8 cellular contexts compared by ENCODE assay signal in genomic region chr5:177113566-177114424, GRCh38. TPM values are rescaled to one million over a fixed set of nuclear protein-coding genes. Genes with fewer than 3 reads are reported as not detected.
DNase-seq lines count a peak whose midpoint lies in the region; ATAC-seq and TF ChIP-seq lines count a peak whose summit lies in the region.

No MANE protein-coding gene starts in this region.

- H3K79me2 ChIP-seq in Loucy (ENCODE audit: insufficient read depth, low read length) = no peaks in the 10 kb centered on the region

- peak; percentile 33 to 59 for ATAC-seq in activated naive CD4-positive, alpha-beta T cell treated with anti-CD3 and anti-CD28 coated beads, Interleukin-2, amount 50 U/mL, for 72 hours
- peak; percentile 85 for ATAC-seq in upper lobe of right lung

- peak overlapping the region; percentile 58; the same call in 1 of the 2 replicates for H2AFZ ChIP-seq in Loucy (ENCODE audit: low read length)

- H3K4me1 ChIP-seq in Loucy (ENCODE audit: insufficient read depth, low read length, poor library complexity, severe bottlenecking) (no peaks in the 10 kb centered on the region), upper lobe of right lung (peaks cover 19% of the 10 kb centered on the region)

- intact Hi-C loops in upper lobe of right lung (cut with DNase I) = no loop called here

- no peak overlapping the region for H3K4me3 ChIP-seq in Loucy (ENCODE audit: low read length, poor library complexity, severe bottlenecking)
- peak overlapping the region; percentile 29 for H3K4me3 ChIP-seq in upper lobe of right lung

- H3K9me2 ChIP-seq in Loucy (replicated peaks; ENCODE audit: low read depth, low read length) = no peaks in the 10 kb centered on the region

- H3K27ac Mint-ChIP-seq in activated naive CD4-positive, alpha-beta T cell treated with anti-CD3 and anti-CD28 coated beads, Interleukin-2, amount 50 U/mL, for 72 hours = no peak overlapping the region

- H3K27me3 ChIP-seq in Loucy (ENCODE audit: insufficient read depth, low read length, poor library complexity, severe bottlenecking) (no peaks in the 10 kb centered on the region), upper lobe of right lung (no peaks in the 10 kb centered on the region)

- H3K36me3 Mint-ChIP-seq in activated naive CD4-positive, alpha-beta T cell treated with anti-CD3 and anti-CD28 coated beads, Interleukin-2, amount 50 U/mL, for 72 hours = peaks cover 0 to 14% of the 10 kb centered on the region in 2 donors

- H3K36me3 ChIP-seq in Loucy (ENCODE audit: insufficient read depth, low read length) (no peaks in the 10 kb centered on the region), upper lobe of right lung (no peaks in the 10 kb centered on the region)

- H3K9me3 Mint-ChIP-seq in activated naive CD4-positive, alpha-beta T cell treated with anti-CD3 and anti-CD28 coated beads, Interleukin-2, amount 50 U/mL, for 72 hours = peaks cover 0 to 5% of the 10 kb centered on the region in 2 donors

- no peaks in the 10 kb centered on the region for H4K20me1 ChIP-seq in Loucy (ENCODE audit: insufficient read depth, low read length, poor library complexity, severe bottlenecking)

- no peaks in the 10 kb centered on the region for H3K9me3 ChIP-seq in Loucy (ENCODE audit: insufficient read depth, low read depth, low read length)
- no peaks in the 10 kb centered on the region for H3K9me3 ChIP-seq in upper lobe of right lung

- no peaks in the 10 kb centered on the region for H3F3A ChIP-seq in Loucy (ENCODE audit: low read depth)

- peak; percentile 84 for DNase-seq in SIG-M5 treated with dmso at 0.1 percent for 504 hours (lab: John Stamatoyannopoulos, UW; ENCODE audit: unreplicated experiment)
- DNase-seq in SIG-M5 (lab: John Stamatoyannopoulos, UW) = no peak
- peak; percentile 73 for DNase-seq in SKM-1 (lab: John Stamatoyannopoulos, UW; ENCODE audit: unreplicated experiment)
- peak; percentile 75 to 86 for DNase-seq in activated naive CD4-positive, alpha-beta T cell treated with anti-CD3 and anti-CD28 coated beads, Interleukin-2, amount 50 U/mL, for 72 hours (ENCODE audit: low spot score in 2 of 2)
- DNase-seq in glomerular visceral epithelial cell (ENCODE audit: extremely low spot score) = peak; percentile 81
- peak; percentile 87 for DNase-seq in pons (ENCODE audit: low spot score)
- DNase-seq in upper lobe of right lung = peak; percentile 84

- no peak overlapping the region for H3K9ac ChIP-seq in Loucy (ENCODE audit: low read depth, low read length, poor library complexity, severe bottlenecking)

- TF ChIP-seq CTCF in Loucy (conservative IDR thresholded peaks at IDR 0.05; ENCODE audit: low read length) = peak; percentile 81
- TF ChIP-seq CTCF in upper lobe of right lung (IDR thresholded peaks at IDR 0.05) = peak; percentile 99

- H3K27ac ChIP-seq in upper lobe of right lung = peak overlapping the region; percentile 28

- no peak overlapping the region for H3K4me2 ChIP-seq in Loucy (ENCODE audit: low read depth, low read length, poor library complexity, severe bottlenecking)

RNA-seq across cellular contexts. Expression of gene NSD1, which starts 19.8 kb away (rescaled TPM):
- 10 to 100 TPM; 62.6 to 80.5 TPM for total RNA-seq in activated naive CD4-positive, alpha-beta T cell treated with anti-CD3 and anti-CD28 coated beads, Interleukin-2, amount 50 U/mL, for 72 hours
- 67.7 TPM for total RNA-seq in upper lobe of right lung

RNA-seq across cellular contexts. Expression of gene FGFR4, which starts 27.1 kb away (rescaled TPM):
- total RNA-seq in activated naive CD4-positive, alpha-beta T cell treated with anti-CD3 and anti-CD28 coated beads, Interleukin-2, amount 50 U/mL, for 72 hours = 1 to 10 TPM in 1 of 2 donors, under 1 TPM in 1; 0.75 to 2.3 TPM
- total RNA-seq in upper lobe of right lung = 109 TPM

Comparison
In these comparisons a context has a peak if more than half of its experiments do, and no peak if none do; other contexts are left out.
1. RNA of gene FGFR4, which starts 27.1 kb away (total RNA-seq): 109 TPM in upper lobe of right lung (single experiment); 0.75 to 2.3 TPM in activated naive CD4-positive, alpha-beta T cell treated with anti-CD3 and anti-CD28 coated beads, Interleukin-2, amount 50 U/mL, for 72 hours; every median in the first group is over 10 times any median in the second.